13 cellular contexts compared by ENCODE assay signal in the genomic region with DNA sequence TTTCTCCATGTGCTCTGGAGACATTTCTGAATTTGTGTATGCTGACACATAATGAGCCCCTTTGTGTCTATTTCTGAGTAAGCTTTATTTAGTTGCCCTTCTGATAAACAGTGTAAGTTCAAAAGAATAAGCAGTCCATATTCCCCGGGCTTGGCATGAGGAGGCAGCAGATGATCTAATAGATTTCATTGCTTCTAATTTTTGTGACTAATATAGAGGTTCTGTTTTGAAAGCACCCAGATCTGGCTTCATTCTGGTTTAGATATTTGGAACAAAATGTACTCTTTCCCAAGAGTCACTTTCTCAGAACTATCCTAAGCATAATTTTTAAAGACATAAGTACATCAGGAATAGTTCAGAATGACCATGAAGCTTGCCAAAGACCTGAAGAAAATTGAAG.
A peak's percentile ranks its signal among the peaks of the same experiment; 100 is the strongest.
DNase-seq lines count a peak whose midpoint lies in the region; ATAC-seq and TF ChIP-seq lines count a peak whose summit lies in the region.
"Had no signal": no experiment of that assay in that cellular context is flagged by ENCODE, and none has a peak within 500 bp of the region (broad histone marks: within the 10 kb centered on the region; RNA-seq: fewer than 3 reads in every experiment).

No MANE protein-coding gene starts in this region.

- peak; percentile 54 to 72 for ATAC-seq in lower lobe of right lung

- peak overlapping the region; percentile 38 for H3K27ac Mint-ChIP-seq in chondrocyte (ENCODE audit: unreplicated experiment)
- H3K27ac Mint-ChIP-seq: neural progenitor cell had no signal

- no peaks in the 10 kb centered on the region for H3K27me3 ChIP-seq in lower lobe of right lung (ENCODE audit: low read depth)
- no peaks in the 10 kb centered on the region for H3K27me3 ChIP-seq in tibial artery
- no peaks in the 10 kb centered on the region for H3K27me3 ChIP-seq in neuronal stem cell (ENCODE audit: control insufficient read depth in 3 of 3, insufficient read depth in 3 of 3, low read depth in 1 of 3, low read length in 3 of 3)
- H3K27me3 ChIP-seq: neural progenitor cell had no signal

- no peak overlapping the region for H4K91ac ChIP-seq in neuronal stem cell (ENCODE audit: low read depth, low read length, poor library complexity)

- H3K27ac ChIP-seq in lower lobe of right lung (peak overlapping the region; percentile 42), tibial artery (peak overlapping the region; percentile 65 to 71), neuronal stem cell (replicated peaks; ENCODE audit: low read length) (no peak overlapping the region)
- H3K27ac ChIP-seq: epithelial cell of prostate, neural progenitor cell had no signal

- H2BK120ac ChIP-seq in neuronal stem cell (ENCODE audit: low read depth, low read length): no peak overlapping the region

- DNase-seq in LHCN-M2 (ENCODE audit: low read depth) (peak; percentile 82), chondrocyte (ENCODE audit: low spot score) (no peak), lower lobe of right lung (no peak), tibial artery (peak in 1 of 2 donors; percentile 39), NCI-H446 treated with DMSO at 0.1 percent for 48 hours (lab: John Stamatoyannopoulos, UW) (no peak), NCI-H1048 (lab: John Stamatoyannopoulos, UW) (no peak), neuronal stem cell (ENCODE audit: low spot score) (no peak)
- DNase-seq: activated CD8-positive, alpha-beta memory T cell treated with anti-CD3 and anti-CD28 coated beads, Interleukin-2, amount 50 U/mL, for 4 hours; NCI-H226; RPMI8226; stimulated activated CD4-positive, alpha-beta T cell treated with anti-CD3 and anti-CD28 coated beads, Interleukin-1b, Interleukin-23, amount 100 ng/mL, for 48 hours had no signal

- no peak overlapping the region for H3K18ac ChIP-seq in neuronal stem cell (ENCODE audit: low read length)

- peaks cover 22% of the 10 kb centered on the region for H3K4me1 Mint-ChIP-seq in chondrocyte (ENCODE audit: low read depth)

- H3K27me3 Mint-ChIP-seq in chondrocyte (ENCODE audit: low read depth): no peaks in the 10 kb centered on the region

- H3K23ac ChIP-seq in neuronal stem cell (ENCODE audit: low read depth, low read length, poor library complexity): no peak overlapping the region

- no peaks in the 10 kb centered on the region for H3K79me1 ChIP-seq in neuronal stem cell (ENCODE audit: low read depth, low read length)

- H3K9me3 ChIP-seq in lower lobe of right lung: no peaks in the 10 kb centered on the region
- H3K9me3 ChIP-seq in tibial artery: no peaks in the 10 kb centered on the region
- no peaks in the 10 kb centered on the region for H3K9me3 ChIP-seq in neuronal stem cell (replicated peaks in 1 of 2; ENCODE audit: control insufficient read depth in 2 of 2, insufficient read depth in 1 of 2, low read depth in 1 of 2, low read length in 2 of 2)

- H3K4me3 Mint-ChIP-seq in chondrocyte (ENCODE audit: unreplicated experiment): no peak overlapping the region
- H3K4me3 Mint-ChIP-seq: neural progenitor cell had no signal

- no peak overlapping the region for H2BK12ac ChIP-seq in neuronal stem cell (ENCODE audit: low read length)

- H3K36me3 ChIP-seq in lower lobe of right lung: no peaks in the 10 kb centered on the region
- no peaks in the 10 kb centered on the region for H3K36me3 ChIP-seq in tibial artery
- H3K36me3 ChIP-seq in neuronal stem cell (replicated peaks in 1 of 2; ENCODE audit: control insufficient read depth in 2 of 2, insufficient read depth in 2 of 2, low read length in 2 of 2): no peaks in the 10 kb centered on the region
- H3K36me3 ChIP-seq: neural progenitor cell had no signal

- TF ChIP-seq CTCF in chondrocyte (IDR thresholded peaks at IDR 0.05): peak; percentile 47
- TF ChIP-seq CTCF in lower lobe of right lung (IDR thresholded peaks at IDR 0.05): no peak
- no peak for TF ChIP-seq CTCF in tibial artery (IDR thresholded peaks at IDR 0.05)

- H3K9ac ChIP-seq in neuronal stem cell (ENCODE audit: low read depth, low read length, poor library complexity): no peak overlapping the region
- H3K9ac ChIP-seq: neural progenitor cell had no signal

- H3K4me3 ChIP-seq in lower lobe of right lung (no peak overlapping the region), tibial artery (no peak overlapping the region), neuronal stem cell (ENCODE audit: low read length in 2 of 2) (no peak overlapping the region)
- H3K4me3 ChIP-seq: neural progenitor cell had no signal

- no peaks in the 10 kb centered on the region for H3K36me3 Mint-ChIP-seq in chondrocyte (ENCODE audit: low read depth)
- H3K36me3 Mint-ChIP-seq: neural progenitor cell had no signal

- H3K4me2 ChIP-seq in neuronal stem cell (ENCODE audit: insufficient read depth, low read length, poor library complexity, severe bottlenecking): no peak overlapping the region
- H3K4me2 ChIP-seq: neural progenitor cell had no signal

- H3K14ac ChIP-seq in neuronal stem cell (ENCODE audit: low read length): no peak overlapping the region

- intact Hi-C loops in lower lobe of right lung (cut with DNase I) (no loop called here), tibial artery (cut with DNase I; ENCODE audit: low total_unique reads) (loop anchor here (10.0 kb wide), 1 partner anchor 130 kb away; no protein-coding TSS in a partner anchor)

- H2BK5ac ChIP-seq in neuronal stem cell (ENCODE audit: low read length): no peak overlapping the region

- H2AFZ ChIP-seq in neuronal stem cell (ENCODE audit: low read length): no peak overlapping the region
- H2AFZ ChIP-seq: neural progenitor cell had no signal

- H4K8ac ChIP-seq in neuronal stem cell (ENCODE audit: low read depth, low read length): no peak overlapping the region

- WGBS in neuronal stem cell (ENCODE audit: extremely low coverage in 2 of 2, insufficient read length in 2 of 2, insufficient replicate concordance in 1 of 2), 2 donors: no CpG with 5 or more reads among the region's 1 CpG

- H2BK15ac ChIP-seq in neuronal stem cell (ENCODE audit: low read length): no peak overlapping the region

- no peak overlapping the region for H3K4ac ChIP-seq in neuronal stem cell (ENCODE audit: low read length)

- H3K4me1 ChIP-seq in lower lobe of right lung: no peaks in the 10 kb centered on the region
- H3K4me1 ChIP-seq in tibial artery: peaks cover 0 to 37% (median 9%) of the 10 kb centered on the region in 4 donors
- H3K4me1 ChIP-seq in neuronal stem cell (ENCODE audit: control insufficient read depth in 2 of 2, insufficient read depth in 1 of 2, low read depth in 1 of 2, low read length in 2 of 2): peaks cover 2 to 8% of the 10 kb centered on the region in 2 donors
- H3K4me1 ChIP-seq: neural progenitor cell had no signal

- H2AK5ac ChIP-seq in neuronal stem cell (ENCODE audit: low read depth, low read length): no peak overlapping the region

- H3K9me3 Mint-ChIP-seq in chondrocyte (ENCODE audit: low read depth): no peaks in the 10 kb centered on the region
- H3K9me3 Mint-ChIP-seq: neural progenitor cell had no signal
